8 cellular contexts compared by ENCODE assay signal in the genomic region with DNA sequence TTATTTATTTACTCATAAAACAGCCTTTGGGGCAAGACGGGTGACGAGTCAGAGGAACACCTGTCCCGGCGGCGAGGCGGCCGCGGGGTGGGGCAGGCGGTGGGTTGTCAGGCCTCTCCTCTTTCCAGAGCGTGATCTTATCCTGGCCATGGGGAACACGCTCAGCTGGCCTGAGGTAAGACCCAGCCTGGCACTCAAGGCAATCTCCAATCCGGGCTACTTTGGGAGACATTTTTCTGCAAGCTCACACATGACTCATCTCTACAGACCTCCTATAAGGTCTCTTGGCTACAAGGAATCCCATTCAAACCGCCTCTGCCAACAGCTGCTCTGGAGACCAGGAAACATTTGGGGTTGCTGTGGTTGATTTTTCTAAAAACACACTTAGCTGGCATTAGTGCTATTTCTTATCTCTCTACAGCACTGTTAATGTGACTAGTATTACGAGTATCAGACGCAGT. TPM values are rescaled to one million over a fixed set of nuclear protein-coding genes. Genes with fewer than 3 reads are reported as not detected.
DNase-seq lines count a peak whose midpoint lies in the region; ATAC-seq and TF ChIP-seq lines count a peak whose summit lies in the region.

No MANE protein-coding gene starts in this region.

- intact Hi-C loops in Calu3 (cut with micrococcal nuclease; ENCODE audit: unreplicated experiment): loop anchor here (5.0 to 10.0 kb wide), 2 partner anchors 79 to 126 kb away; no protein-coding TSS in a partner anchor

- no peaks in the 10 kb centered on the region for H3K9me3 Mint-ChIP-seq in Calu3 (ENCODE audit: low read depth, unreplicated experiment)
- H3K9me3 Mint-ChIP-seq in endodermal cell: no peaks in the 10 kb centered on the region
- H3K9me3 Mint-ChIP-seq in naive thymus-derived CD8-positive, alpha-beta T cell: no peaks in the 10 kb centered on the region

- H3K9me3 ChIP-seq in KOPT-K1 (ENCODE audit: insufficient read depth, low read length, poor library complexity, severe bottlenecking) (no peaks in the 10 kb centered on the region), endodermal cell (ENCODE audit: control insufficient read depth, low read length) (no peaks in the 10 kb centered on the region)

- H3K27me3 Mint-ChIP-seq in Calu3 (ENCODE audit: unreplicated experiment) (no peaks in the 10 kb centered on the region), endodermal cell (ENCODE audit: insufficient read depth) (no peaks in the 10 kb centered on the region)
- H3K27me3 Mint-ChIP-seq in naive thymus-derived CD8-positive, alpha-beta T cell: no peaks in the 10 kb centered on the region

- peaks cover 4% of the 10 kb centered on the region for H3K4me1 ChIP-seq in endodermal cell (ENCODE audit: control insufficient read depth, insufficient read depth, low read length)

- H3K27me3 ChIP-seq in endodermal cell (ENCODE audit: control insufficient read depth, insufficient read depth, low read length, poor library complexity, severe bottlenecking): no peaks in the 10 kb centered on the region

- WGBS in endodermal cell (ENCODE audit: insufficient coverage in 1 of 2, insufficient read length in 1 of 2), 2 experiments: 93 to 95% methylated on average over 14 to 15 of the region's 15 CpGs

- POLR2A ChIA-PET in naive thymus-derived CD8-positive, alpha-beta T cell (lab: Charles Lee): interaction anchor here (0.9 to 2.9 kb wide), 9 partner anchors 11 to 234 kb away, joined by 3 to 10 read pairs (median 3); no protein-coding TSS in a partner anchor

- H3K27ac Mint-ChIP-seq in Calu3 (ENCODE audit: unreplicated experiment): peak overlapping the region; percentile 52
- H3K27ac Mint-ChIP-seq in endodermal cell: no peak overlapping the region
- H3K27ac Mint-ChIP-seq in naive thymus-derived CD8-positive, alpha-beta T cell: peak overlapping the region; percentile 85 to 95 (median 92)

- H3K27ac ChIP-seq in KOPT-K1 (ENCODE audit: low read depth, low read length, poor library complexity, severe bottlenecking) (peak overlapping the region; percentile 76), VCaP (peak overlapping the region; percentile 61), endodermal cell (ENCODE audit: low read depth, low read length) (no peak overlapping the region)

- DNase-seq in Calu3 (peak; percentile 67), endodermal cell (peak; percentile 54), GM13976 (ENCODE audit: low spot score) (no peak)
- DNase-seq in naive thymus-derived CD8-positive, alpha-beta T cell: peak in 2 of 10 donors; percentile 17 to 18

- H3K4me3 ChIP-seq in endodermal cell (ENCODE audit: low read length): no peak overlapping the region

- CTCF ChIA-PET in Calu3 (lab: Charles Lee): interaction anchor here (0.6 to 1.4 kb wide), 5 partner anchors 38 to 533 kb away, joined by 3 to 5 read pairs (median 3); no protein-coding TSS in a partner anchor

- BruUV-seq in Calu3 (replicated peaks; lab: Mats Ljungman, UMichigan): no TSS peak

- in situ Hi-C loops in GM13976 (cut with MboI; ENCODE audit: low sequenced_read_pairs, unreplicated experiment): loop anchor here (10.0 kb wide), 1 partner anchor 59 kb away; no protein-coding TSS in a partner anchor

- no peak overlapping the region for H3K9ac ChIP-seq in endodermal cell (ENCODE audit: extremely low read depth, low read length, poor library complexity, severe bottlenecking)

- H3K4me1 Mint-ChIP-seq in Calu3 (ENCODE audit: low read depth, unreplicated experiment) (peaks cover 62% of the 10 kb centered on the region), endodermal cell (peaks cover 69% of the 10 kb centered on the region)
- peaks cover 56 to 91% (median 88%) of the 10 kb centered on the region in 4 donors for H3K4me1 Mint-ChIP-seq in naive thymus-derived CD8-positive, alpha-beta T cell

- H3K36me3 ChIP-seq in KOPT-K1 (ENCODE audit: insufficient read depth, low read length) (no peaks in the 10 kb centered on the region), endodermal cell (ENCODE audit: control insufficient read depth, insufficient read depth, low read length) (no peaks in the 10 kb centered on the region)

- H3K36me3 Mint-ChIP-seq in Calu3 (ENCODE audit: insufficient read depth, unreplicated experiment): peaks cover 10% of the 10 kb centered on the region
- H3K36me3 Mint-ChIP-seq in endodermal cell (ENCODE audit: low read depth): peaks cover 4% of the 10 kb centered on the region
- peaks cover 0 to 6% (median 0%) of the 10 kb centered on the region in 3 donors for H3K36me3 Mint-ChIP-seq in naive thymus-derived CD8-positive, alpha-beta T cell

- peak in 1 of 2 donors; percentile 2 for ATAC-seq in naive thymus-derived CD8-positive, alpha-beta T cell
- no peak for ATAC-seq in GM19328 (IDR thresholded peaks at IDR 0.05; ENCODE audit: unreplicated experiment)
- no peak for ATAC-seq in HG03460 (IDR thresholded peaks at IDR 0.05; ENCODE audit: unreplicated experiment)

- H3K4me3 Mint-ChIP-seq in Calu3 (ENCODE audit: low read depth, unreplicated experiment) (peak overlapping the region; percentile 49), endodermal cell (no peak overlapping the region)
- peak overlapping the region; percentile 71 to 85 (median 78) for H3K4me3 Mint-ChIP-seq in naive thymus-derived CD8-positive, alpha-beta T cell

- TF ChIP-seq CTCF in Calu3 (IDR thresholded peaks at IDR 0.05; ENCODE audit: unreplicated experiment) (no peak), VCaP (conservative IDR thresholded peaks at IDR 0.05) (no peak), endodermal cell (conservative IDR thresholded peaks at IDR 0.05) (no peak), GM13976 (IDR thresholded peaks at IDR 0.05; ENCODE audit: borderline replicate concordance, control extremely low read depth, extremely low read depth, insufficient read depth, missing control alignments) (no peak)

RNA-seq across cellular contexts. Expression of gene RAPGEF1, which starts 6.2 kb away (rescaled TPM):
- total RNA-seq in Calu3 (2022) (32.5 and 33.4 TPM in 2 replicates), endodermal cell (10 to 100 TPM; 63.4 to 85.5 TPM)
- 38.1 TPM for polyA plus RNA-seq in endodermal cell (2013, experiment 1 of 2)
- polyA plus RNA-seq in endodermal cell (2013, experiment 2 of 2): 34.1 TPM
- total RNA-seq in naive thymus-derived CD8-positive, alpha-beta T cell: 10 to 100 TPM; 91.7 to 94.7 TPM
- 1 to 10 TPM; 1.6 to 9.0 (median 4.4) TPM for polyA plus RNA-seq in naive thymus-derived CD8-positive, alpha-beta T cell
